ENCODE assay signal across 25 cellular contexts in the genomic region with DNA sequence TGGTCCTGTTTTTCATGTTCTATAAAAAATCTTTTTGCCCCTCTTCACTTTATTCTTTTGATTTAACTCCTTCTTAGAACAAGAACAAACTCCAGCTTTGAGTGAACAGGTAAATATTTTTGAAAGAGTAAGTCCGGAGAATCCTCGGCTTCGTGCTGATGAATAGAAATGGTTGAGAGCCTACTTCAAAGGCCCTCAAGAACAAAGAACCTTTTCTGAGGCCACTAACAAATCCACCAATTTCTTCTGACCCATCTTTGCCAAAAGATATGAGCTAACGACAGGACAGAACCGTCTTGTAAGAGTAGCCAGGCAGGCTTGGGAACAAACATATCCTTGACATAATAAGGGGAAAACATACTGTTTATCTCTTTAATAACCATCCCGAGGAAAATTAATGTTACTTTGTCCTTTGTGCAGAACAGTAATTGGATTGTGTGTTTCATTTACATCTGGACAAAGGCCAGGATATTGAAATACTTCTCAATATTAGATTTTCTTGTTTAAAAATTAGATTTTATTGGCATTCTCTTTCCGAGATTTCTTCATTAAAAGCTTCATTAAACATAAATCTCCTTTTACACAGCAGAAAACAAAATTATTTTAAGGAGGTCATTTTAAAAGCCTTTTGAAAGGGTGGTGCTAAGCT. TPM values are rescaled to one million over a fixed set of nuclear protein-coding genes. Genes with fewer than 3 reads are reported as not detected.
"Had no signal": no experiment of that assay in that cellular context is flagged by ENCODE, and none has a peak within 500 bp of the region (broad histone marks: within the 10 kb centered on the region; RNA-seq: fewer than 3 reads in every experiment).

No MANE protein-coding gene starts in this region.

- H3K27ac ChIP-seq: SJCRH30 had no signal

- H3K9me3 ChIP-seq: SJCRH30 had no signal

- H3K27me3 ChIP-seq: SJCRH30 had no signal

- DNase-seq: activated CD4-positive, alpha-beta memory T cell treated with anti-CD3 and anti-CD28 coated beads for 36 hours; activated CD4-positive, alpha-beta T cell treated with anti-CD3 and anti-CD28 coated beads, Interleukin-2, amount 10 ng/mL, durations not matched to agents 7 days and 5 days; activated CD4-positive, CD25-positive, alpha-beta regulatory T cell; activated CD8-positive, alpha-beta memory T cell treated with anti-CD3 and anti-CD28 coated beads for 24 hours; activated effector memory CD4-positive, alpha-beta T cell treated with anti-CD3 and anti-CD28 coated beads, Interleukin-2, amount 50 U/mL, for 16 hours; activated naive CD4-positive, alpha-beta T cell treated with Interleukin-2 at 50 U/mL for 16 hours; activated T-cell treated with anti-CD3 and anti-CD28 coated beads, Interleukin-2, amount 50 U/mL, for 4 hours; amygdala; MM.1S; NCI-H146; NCI-H187 treated with DMSO at 0.1 percent for 48 hours; NCI-H510A treated with DMSO at 0.1 percent for 48 hours; NCI-H69; NK-92 treated with Interleukin-12 subunit alpha and Interleukin-12 subunit beta, amount 100 ng/mL, for 24 hours; OCI-M1; RPMI8226; SJCRH30; T-cell; T-helper 2 cell; T1000 had no signal

- H3K27me3 Mint-ChIP-seq: activated CD4-positive, alpha-beta memory T cell treated with anti-CD3 and anti-CD28 coated beads for 36 hours; activated CD4-positive, alpha-beta T cell treated with anti-CD3 and anti-CD28 coated beads, Interleukin-2, amount 10 ng/mL, durations not matched to agents 7 days and 5 days; activated naive CD8-positive, alpha-beta T cell; T-cell had no signal

- H3K4me3 Mint-ChIP-seq: activated CD4-positive, alpha-beta memory T cell treated with anti-CD3 and anti-CD28 coated beads for 36 hours; activated CD4-positive, alpha-beta T cell treated with anti-CD3 and anti-CD28 coated beads, Interleukin-2, amount 10 ng/mL, durations not matched to agents 7 days and 5 days; activated naive CD8-positive, alpha-beta T cell; activated T-cell treated with anti-CD3 and anti-CD28 coated beads, Interleukin-2, amount 50 U/mL, for 4 hours; brain; central memory CD8-positive, alpha-beta T cell; T-cell had no signal

- H3K9me3 Mint-ChIP-seq: activated CD4-positive, alpha-beta memory T cell treated with anti-CD3 and anti-CD28 coated beads for 36 hours; activated CD4-positive, alpha-beta T cell treated with anti-CD3 and anti-CD28 coated beads, Interleukin-2, amount 10 ng/mL, durations not matched to agents 7 days and 5 days; activated T-cell treated with anti-CD3 and anti-CD28 coated beads, Interleukin-2, amount 50 U/mL, for 4 hours; central memory CD8-positive, alpha-beta T cell; T-cell had no signal

- H3K4me1 ChIP-seq: SJCRH30 had no signal

- H3K4me1 Mint-ChIP-seq: activated CD4-positive, alpha-beta T cell treated with anti-CD3 and anti-CD28 coated beads, Interleukin-2, amount 10 ng/mL, durations not matched to agents 7 days and 5 days; central memory CD8-positive, alpha-beta T cell; T-cell had no signal

- H3K36me3 Mint-ChIP-seq: activated CD4-positive, alpha-beta memory T cell treated with anti-CD3 and anti-CD28 coated beads for 36 hours; activated naive CD8-positive, alpha-beta T cell; brain; T-cell had no signal

- H3K36me3 ChIP-seq: SJCRH30 had no signal

- H3K27ac Mint-ChIP-seq: activated CD4-positive, alpha-beta memory T cell treated with anti-CD3 and anti-CD28 coated beads for 36 hours; activated CD4-positive, alpha-beta T cell treated with anti-CD3 and anti-CD28 coated beads, Interleukin-2, amount 10 ng/mL, durations not matched to agents 7 days and 5 days; activated naive CD8-positive, alpha-beta T cell; T-cell had no signal

- ATAC-seq: activated T-cell treated with anti-CD3 and anti-CD28 coated beads, Interleukin-2, amount 50 U/mL, for 4 hours; Panc1; Right ventricle myocardium inferior; T-cell had no signal

- H3K4me3 ChIP-seq: SJCRH30 had no signal

RNA-seq across cellular contexts. Expression of gene NOX3, which starts 52.9 kb away (rescaled TPM):
- total RNA-seq: activated CD4-positive, alpha-beta memory T cell treated with anti-CD3 and anti-CD28 coated beads for 36 hours; activated CD4-positive, alpha-beta T cell treated with anti-CD3 and anti-CD28 coated beads, Interleukin-2, amount 10 ng/mL, durations not matched to agents 7 days and 5 days; activated T-cell treated with anti-CD3 and anti-CD28 coated beads, Interleukin-2, amount 50 U/mL, for 4 hours; Right ventricle myocardium inferior; SJCRH30; T-cell had no signal
